27 cellular contexts compared by ENCODE assay signal in genomic region chr19:41682437-41682836, GRCh38. TPM values are rescaled to one million over a fixed set of nuclear protein-coding genes. Genes with fewer than 3 reads are reported as not detected.
"Had no signal": no experiment of that assay in that cellular context is flagged by ENCODE, and none has a peak within 500 bp of the region (broad histone marks: within the 10 kb centered on the region; RNA-seq: fewer than 3 reads in every experiment).

No MANE protein-coding gene starts in this region.

- ATAC-seq: activated CD8-positive, alpha-beta T cell treated with anti-CD3 and anti-CD28 coated beads for 36 hours; activated naive CD8-positive, alpha-beta T cell treated with anti-CD3 and anti-CD28 coated beads, Interleukin-2, amount 50 U/mL, for 24 hours; activated T-cell treated with anti-CD3 and anti-CD28 coated beads, Interleukin-2, amount 50 U/mL, for 4 hours; Panc1 had no signal

- H3K27ac ChIP-seq: brain microvascular endothelial cell, SJCRH30, SK-N-MC, WERI-Rb-1 had no signal

- DNase-seq: activated CD4-positive, alpha-beta T cell treated with anti-CD3 and anti-CD28 coated beads, Interleukin-2, amount 10 ng/mL, durations not matched to agents 24 days and 14 days; activated CD4-positive, alpha-beta T cell treated with anti-CD3 and anti-CD28 coated beads, Interleukin-2, amount 50 U/mL, for 4 hours; activated CD8-positive, alpha-beta T cell treated with anti-CD3 and anti-CD28 coated beads for 36 hours; activated naive CD4-positive, alpha-beta T cell treated with anti-CD3 and anti-CD28 coated beads, Interleukin-2, amount 10 ng/mL, durations not matched to agents 7 days and 5 days; activated naive CD8-positive, alpha-beta T cell treated with anti-CD3 and anti-CD28 coated beads, Interleukin-2, amount 50 U/mL, for 24 hours; activated T-cell treated with anti-CD3 and anti-CD28 coated beads for 4 hours; activated T-cell treated with anti-CD3 and anti-CD28 coated beads, Interleukin-2, amount 50 U/mL, for 4 hours; anterior cingulate cortex; brain microvascular endothelial cell; NCI-H1105; NCI-H1417 treated with DMSO at 0.1 percent for 48 hours; NCI-H187 treated with DMSO at 0.1 percent for 48 hours; NCI-H2081 treated with DMSO at 0.1 percent for 48 hours; NCI-H226; NCI-H524 treated with DMSO at 0.1 percent for 48 hours; SHP77; SJCRH30; T1000; WERI-Rb-1 had no signal

- H3K27me3 ChIP-seq: brain microvascular endothelial cell had no signal

- H3K36me3 ChIP-seq: brain microvascular endothelial cell, SJCRH30, WERI-Rb-1 had no signal

- H3K4me3 ChIP-seq: SJCRH30, SK-N-MC had no signal

- H3K9me3 ChIP-seq: SJCRH30 had no signal

- H3K4me1 ChIP-seq: SJCRH30 had no signal

RNA-seq across cellular contexts. Expression of gene CEACAM7, which starts 5.6 kb away (rescaled TPM):
- total RNA-seq: activated CD4-positive, alpha-beta T cell treated with anti-CD3 and anti-CD28 coated beads, Interleukin-2, amount 10 ng/mL, durations not matched to agents 24 days and 14 days; activated CD8-positive, alpha-beta T cell treated with anti-CD3 and anti-CD28 coated beads for 36 hours; activated T-helper 1 cell treated with anti-CD3 and anti-CD28 coated beads, Interleukin-12 subunit alpha, Interleukin-12 subunit beta, Interleukin-2, Interleukin-4 antibody, amounts not matched to agents 30 ng/mL and 10 ng/mL and 1 ng/mL, durations not matched to agents 14 hours and 24 hours and 36 hours; M059J; NCI-H460; RPMI7951; SJCRH30; T-helper 1 cell treated with Interleukin-12 subunit alpha and Interleukin-12 subunit beta and Interleukin-4 antibody, amounts not matched to agents 30 ng/mL and 1 ng/mL, for 36 hours; T-helper 2 cell treated with Interferon-gamma antibody and Interleukin-4, amounts not matched to agents 100 ng/mL and 5 ng/mL, for 36 hours had no signal

RNA-seq across cellular contexts. Expression of gene CEACAM5, which starts 26.0 kb away (rescaled TPM):
- total RNA-seq: activated CD4-positive, alpha-beta T cell treated with anti-CD3 and anti-CD28 coated beads, Interleukin-2, amount 10 ng/mL, durations not matched to agents 24 days and 14 days; activated CD8-positive, alpha-beta T cell treated with anti-CD3 and anti-CD28 coated beads for 36 hours; activated T-helper 1 cell treated with anti-CD3 and anti-CD28 coated beads, Interleukin-12 subunit alpha, Interleukin-12 subunit beta, Interleukin-2, Interleukin-4 antibody, amounts not matched to agents 30 ng/mL and 10 ng/mL and 1 ng/mL, durations not matched to agents 14 hours and 24 hours and 36 hours; M059J; NCI-H460; RPMI7951; SJCRH30; T-helper 1 cell treated with Interleukin-12 subunit alpha and Interleukin-12 subunit beta and Interleukin-4 antibody, amounts not matched to agents 30 ng/mL and 1 ng/mL, for 36 hours; T-helper 2 cell treated with Interferon-gamma antibody and Interleukin-4, amounts not matched to agents 100 ng/mL and 5 ng/mL, for 36 hours had no signal

RNA-seq across cellular contexts. Expression of gene CEACAM4, which starts 55.6 kb away (rescaled TPM):
- total RNA-seq: activated CD4-positive, alpha-beta T cell treated with anti-CD3 and anti-CD28 coated beads, Interleukin-2, amount 10 ng/mL, durations not matched to agents 24 days and 14 days; activated CD8-positive, alpha-beta T cell treated with anti-CD3 and anti-CD28 coated beads for 36 hours; activated T-cell treated with anti-CD3 and anti-CD28 coated beads, Interleukin-2, amount 50 U/mL, for 4 hours; activated T-helper 1 cell treated with anti-CD3 and anti-CD28 coated beads, Interleukin-12 subunit alpha, Interleukin-12 subunit beta, Interleukin-2, Interleukin-4 antibody, amounts not matched to agents 30 ng/mL and 10 ng/mL and 1 ng/mL, durations not matched to agents 14 hours and 24 hours and 36 hours; M059J; NCI-H460; RPMI7951; SJCRH30; T-helper 1 cell treated with Interleukin-12 subunit alpha and Interleukin-12 subunit beta and Interleukin-4 antibody, amounts not matched to agents 30 ng/mL and 1 ng/mL, for 36 hours; T-helper 2 cell treated with Interferon-gamma antibody and Interleukin-4, amounts not matched to agents 100 ng/mL and 5 ng/mL, for 36 hours had no signal
